29 cellular contexts compared by ENCODE assay signal in the genomic region with DNA sequence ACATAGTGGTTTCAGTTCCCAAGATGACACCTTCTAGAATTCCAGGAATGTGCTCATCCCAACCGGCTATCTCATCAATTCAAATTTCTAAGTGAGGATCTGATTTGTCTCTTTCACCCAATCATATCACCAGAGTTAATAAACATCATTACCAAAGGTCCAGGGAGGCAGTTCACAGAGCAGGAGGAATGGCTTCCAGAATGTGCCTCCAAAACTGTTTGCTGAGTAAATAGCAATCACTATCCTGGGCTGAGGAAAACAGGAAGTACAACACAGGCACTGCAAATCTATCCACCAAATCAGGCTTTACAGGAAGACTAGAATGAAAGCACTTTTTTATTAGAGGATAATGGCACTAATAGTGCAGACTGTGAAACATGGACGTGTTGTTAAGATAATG.
DNase-seq lines count a peak whose midpoint lies in the region; ATAC-seq, FAIRE-seq and TF ChIP-seq lines count a peak whose summit lies in the region.
"Had no signal": no experiment of that assay in that cellular context is flagged by ENCODE, and none has a peak within 500 bp of the region (broad histone marks: within the 10 kb centered on the region; RNA-seq: fewer than 3 reads in every experiment).

No MANE protein-coding gene starts in this region.

- no peak for FAIRE-seq in HepG2 (lab: Jason Lieb, UNC)
- FAIRE-seq: D721Med, TTC549 had no signal

- H3K4me3 ChIP-seq in Karpas-422 (ENCODE audit: low read length) (peak overlapping the region; percentile 38; the same call in 1 of the 2 replicates), SU-DHL-6 (ENCODE audit: insufficient read depth, low read length, poor library complexity, severe bottlenecking) (no peak overlapping the region), HepG2 (replicated peaks in 1 of 3; ENCODE audit: insufficient read depth in 1 of 3, low read depth in 2 of 3, low read length in 3 of 3) (no peak overlapping the region), upper lobe of right lung (no peak overlapping the region)
- H3K4me3 ChIP-seq: BLaER1 treated with 17β-estradiol and CSF1 and Interleukin-3, amounts not matched to agents 10 nM and 100 nM; dorsolateral prefrontal cortex; SJCRH30; thoracic aorta had no signal

- H3K36me3 ChIP-seq in Karpas-422 (ENCODE audit: insufficient read depth, low read length) (peaks cover 45% of the 10 kb centered on the region), SU-DHL-6 (ENCODE audit: low read length) (0 out of 2 replicates have a peak, but pooled peaks cover 3% of the 10 kb centered on the region), HepG2 (replicated peaks in 1 of 2; ENCODE audit: control insufficient read depth in 1 of 2, insufficient read depth in 2 of 2, low read length in 2 of 2) (no peaks in the 10 kb centered on the region), upper lobe of right lung (no peaks in the 10 kb centered on the region)
- H3K36me3 ChIP-seq: BLaER1 treated with 17β-estradiol and CSF1 and Interleukin-3, amounts not matched to agents 10 nM and 100 nM; SJCRH30; thoracic aorta had no signal

- H3K4me1 ChIP-seq in Karpas-422 (ENCODE audit: low read length) (peaks cover 70% of the 10 kb centered on the region), HepG2 (ENCODE audit: insufficient read depth, low read length) (peaks cover 82% of the 10 kb centered on the region), upper lobe of right lung (peaks cover 23% of the 10 kb centered on the region)
- H3K4me1 ChIP-seq: SJCRH30 had no signal

- H4K20me1 ChIP-seq in Karpas-422 (ENCODE audit: insufficient read depth, low read depth, low read length) (no peaks in the 10 kb centered on the region), SU-DHL-6 (ENCODE audit: low read depth, low read length) (no peaks in the 10 kb centered on the region), HepG2 (ENCODE audit: insufficient read depth, low read length) (no peaks in the 10 kb centered on the region)
- H4K20me1 ChIP-seq: BLaER1 treated with 17β-estradiol and CSF1 and Interleukin-3, amounts not matched to agents 10 nM and 100 nM had no signal

- BruUV-seq in HepG2 (replicated peaks; lab: Mats Ljungman, UMichigan), result no TSS peak

- in situ Hi-C loops in HepG2 (cut with HindIII; ENCODE audit: extremely low pct_ligation_motif_present, low pct_unique_long_range_greater_than_20kb), result no loop called here

- no peak for TF ChIP-seq RAD21 in HepG2 (CRISPR knock-in tag; IDR thresholded peaks at IDR 0.05)

- H3K27ac ChIP-seq in C4-2B (peak overlapping the region; percentile 52; the same call in 1 of the 2 replicates), Karpas-422 (ENCODE audit: low read length) (peak overlapping the region; percentile 99), SU-DHL-6 (ENCODE audit: low read depth, low read length) (peak overlapping the region; percentile 96), HepG2 (ENCODE audit: extremely low read length, insufficient read depth, low read length) (peak overlapping the region; percentile 58), upper lobe of right lung (no peak overlapping the region)
- H3K27ac ChIP-seq: BLaER1 treated with 17β-estradiol and CSF1 and Interleukin-3, amounts not matched to agents 10 nM and 100 nM; dorsolateral prefrontal cortex; epithelial cell of prostate; SJCRH30; thoracic aorta had no signal

- intact Hi-C loops in HepG2 (cut with micrococcal nuclease; ENCODE audit: unreplicated experiment), result loop anchor here (5.0 kb wide), 1 partner anchor 53 kb away; no protein-coding TSS in a partner anchor
- intact Hi-C loops in upper lobe of right lung (cut with DNase I), result no loop called here

- H3F3A ChIP-seq in SU-DHL-6 (ENCODE audit: insufficient read depth), result peaks cover 50% of the 10 kb centered on the region

- no peak for TF ChIP-seq CTCF in C4-2B (conservative IDR thresholded peaks at IDR 0.05)
- TF ChIP-seq CTCF in SU-DHL-6 (IDR thresholded peaks at IDR 0.05; ENCODE audit: insufficient read depth, low read length, poor library complexity, severe bottlenecking), result no peak
- TF ChIP-seq CTCF in HepG2 (CRISPR knock-in tag; IDR thresholded peaks at IDR 0.05), result no peak
- TF ChIP-seq CTCF in upper lobe of right lung (IDR thresholded peaks at IDR 0.05), result no peak

- TF ChIP-seq EP300 in HepG2 (IDR thresholded peaks at IDR 0.05; ENCODE audit: low read depth in 2 of 2, low read length in 2 of 2) (peak in 1 of 2 experiments; percentile 61; a peak in 1 of 4 replicates), HepG2 (CRISPR knock-in tag; IDR thresholded peaks at IDR 0.05; ENCODE audit: borderline replicate concordance) (no peak)

- DNase-seq in Karpas-422, result no peak
- DNase-seq in HepG2 (ENCODE audit: low spot score), result peak; percentile 78
- DNase-seq in effector CD4-positive, alpha-beta T cell, result no peak
- DNase-seq in COR-L47 (lab: John Stamatoyannopoulos, UW), result no peak
- no peak for DNase-seq in upper lobe of right lung
- DNase-seq: activated CD4-positive, alpha-beta T cell treated with anti-CD3 and anti-CD28 coated beads for 4 hours; activated CD8-positive, alpha-beta memory T cell treated with anti-CD3 and anti-CD28 coated beads for 24 hours; activated T-cell treated with anti-CD3 and anti-CD28 coated beads, Interleukin-2, amount 50 U/mL, for 1 hour; cerebellar nuclear complex; dorsolateral prefrontal cortex; head of caudate nucleus; midbrain; NCI-H1694; NCI-H345; NCI-H82; SJCRH30; stimulated activated CD4-positive, alpha-beta T cell treated with anti-CD3 and anti-CD28 coated beads, Interleukin-4, amount 100 ng/mL, for 1 hour; stimulated activated naive CD4-positive, alpha-beta T cell treated with Interleukin-2 at 50 U/mL for 16 hours; T-helper 1 cell had no signal

- H3K79me2 ChIP-seq in Karpas-422 (ENCODE audit: low read length), result peaks cover 89% of the 10 kb centered on the region
- peaks cover 97% of the 10 kb centered on the region for H3K79me2 ChIP-seq in SU-DHL-6 (ENCODE audit: insufficient read depth, low read length)
- H3K79me2 ChIP-seq in HepG2 (ENCODE audit: insufficient read depth, low read length), result peaks cover 61% of the 10 kb centered on the region

- H3K27me3 ChIP-seq in Karpas-422 (ENCODE audit: low read length) (no peaks in the 10 kb centered on the region), SU-DHL-6 (ENCODE audit: low read length) (no peaks in the 10 kb centered on the region), HepG2 (ENCODE audit: control insufficient read depth in 1 of 2, insufficient read depth in 2 of 2, low read length in 2 of 2) (no peaks in the 10 kb centered on the region), upper lobe of right lung (no peaks in the 10 kb centered on the region)
- H3K27me3 ChIP-seq: BLaER1 treated with 17β-estradiol and CSF1 and Interleukin-3, amounts not matched to agents 10 nM and 100 nM; SJCRH30 had no signal

- H3K4me2 ChIP-seq in Karpas-422 (ENCODE audit: low read depth, low read length, poor library complexity, severe bottlenecking) (peak overlapping the region; percentile 80), SU-DHL-6 (ENCODE audit: low read depth, low read length, poor library complexity, severe bottlenecking) (peak overlapping the region; percentile 87), HepG2 (ENCODE audit: low read depth, low read length) (peak overlapping the region; percentile 53)
- H3K4me2 ChIP-seq: BLaER1 treated with 17β-estradiol and CSF1 and Interleukin-3, amounts not matched to agents 10 nM and 100 nM had no signal

- peak overlapping the region; percentile 73 for H3K9ac ChIP-seq in Karpas-422 (ENCODE audit: low read length)
- peak overlapping the region; percentile 50; the same call in 1 of the 2 replicates for H3K9ac ChIP-seq in SU-DHL-6 (ENCODE audit: low read length)
- H3K9ac ChIP-seq in HepG2 (ENCODE audit: insufficient read depth, low read depth, low read length), result no peak overlapping the region; the same call in 1 of the 2 replicates
- H3K9ac ChIP-seq: BLaER1 treated with 17β-estradiol and CSF1 and Interleukin-3, amounts not matched to agents 10 nM and 100 nM had no signal

- POLR2A ChIA-PET in HepG2 (lab: Yijun Ruan, JAX), result no interaction called here

- CTCF ChIA-PET in HepG2 (lab: Yijun Ruan, JAX; ENCODE audit: low intra/inter-chr PET ratio, low total read pairs), result no interaction called here

- H2AFZ ChIP-seq in Karpas-422 (ENCODE audit: low read length) (no peak overlapping the region), SU-DHL-6 (ENCODE audit: low read depth, low read length, severe bottlenecking) (no peak overlapping the region), HepG2 (ENCODE audit: low read length) (no peak overlapping the region)

- peak; percentile 89 for ATAC-seq in HepG2
- ATAC-seq in upper lobe of right lung, result no peak
- no peak for ATAC-seq in GM19455 (IDR thresholded peaks at IDR 0.05; ENCODE audit: unreplicated experiment)
- ATAC-seq: left lobe of liver; natural killer cell treated with Interleukin-12 subunit alpha and Interleukin-12 subunit beta and Interleukin-15 and Interleukin-18, amount 100 ng/mL, for 72 hours had no signal

- no peaks in the 10 kb centered on the region for H3K9me2 ChIP-seq in Karpas-422 (replicated peaks; ENCODE audit: insufficient read depth, low read length)
- no peaks in the 10 kb centered on the region for H3K9me2 ChIP-seq in SU-DHL-6 (replicated peaks; ENCODE audit: insufficient read depth, low read length)

- WGBS in HepG2 (ENCODE audit: low lambda C conversion rate), result 38% methylated on average over 2 of the region's 2 CpGs

- H3K9me3 ChIP-seq in Karpas-422 (ENCODE audit: low read length) (peaks cover 7% of the 10 kb centered on the region; the same call in 1 of the 2 replicates), SU-DHL-6 (ENCODE audit: insufficient read depth, low read length) (no peaks in the 10 kb centered on the region), HepG2 (ENCODE audit: low read length) (peaks cover 8% of the 10 kb centered on the region; the same call in 1 of the 2 replicates), upper lobe of right lung (peaks cover 3% of the 10 kb centered on the region)
- H3K9me3 ChIP-seq: SJCRH30, thoracic aorta had no signal

- TF ChIP-seq POLR2A in HepG2 (IDR thresholded peaks at IDR 0.05; ENCODE audit: insufficient read depth in 1 of 2, low read depth in 2 of 2, low read length in 2 of 2), result no peak

TF ChIP-seq in HepG2, 621 proteins besides CTCF, POLR2A, EP300 and RAD21 (continues in another document):
- TF ChIP-seq NONO (IDR thresholded peaks at IDR 0.05), result no peak
- TF ChIP-seq NONO (CRISPR knock-in tag; conservative IDR thresholded peaks at IDR 0.05), result no peak
- TF ChIP-seq HOXA3 (CRISPR knock-in tag; IDR thresholded peaks at IDR 0.05), result peak; percentile 49; the same call in 1 of the 2 replicates
- no peak for TF ChIP-seq ZNF850 (CRISPR knock-in tag; conservative IDR thresholded peaks at IDR 0.05)
- TF ChIP-seq, protein P1, sequence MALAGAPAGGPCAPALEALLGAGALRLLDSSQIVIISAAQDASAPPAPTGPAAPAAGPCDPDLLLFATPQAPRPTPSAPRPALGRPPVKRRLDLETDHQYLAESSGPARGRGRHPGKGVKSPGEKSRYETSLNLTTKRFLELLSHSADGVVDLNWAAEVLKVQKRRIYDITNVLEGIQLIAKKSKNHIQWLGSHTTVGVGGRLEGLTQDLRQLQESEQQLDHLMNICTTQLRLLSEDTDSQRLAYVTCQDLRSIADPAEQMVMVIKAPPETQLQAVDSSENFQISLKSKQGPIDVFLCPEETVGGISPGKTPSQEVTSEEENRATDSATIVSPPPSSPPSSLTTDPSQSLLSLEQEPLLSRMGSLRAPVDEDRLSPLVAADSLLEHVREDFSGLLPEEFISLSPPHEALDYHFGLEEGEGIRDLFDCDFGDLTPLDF (CRISPR knock-in tag; IDR thresholded peaks at IDR 0.05), result no peak
- TF ChIP-seq SIN3A (IDR thresholded peaks at IDR 0.05; ENCODE audit: borderline replicate concordance, low read depth, low read length), result no peak
